ENCODE assay signal across 18 cellular contexts in the genomic region with DNA sequence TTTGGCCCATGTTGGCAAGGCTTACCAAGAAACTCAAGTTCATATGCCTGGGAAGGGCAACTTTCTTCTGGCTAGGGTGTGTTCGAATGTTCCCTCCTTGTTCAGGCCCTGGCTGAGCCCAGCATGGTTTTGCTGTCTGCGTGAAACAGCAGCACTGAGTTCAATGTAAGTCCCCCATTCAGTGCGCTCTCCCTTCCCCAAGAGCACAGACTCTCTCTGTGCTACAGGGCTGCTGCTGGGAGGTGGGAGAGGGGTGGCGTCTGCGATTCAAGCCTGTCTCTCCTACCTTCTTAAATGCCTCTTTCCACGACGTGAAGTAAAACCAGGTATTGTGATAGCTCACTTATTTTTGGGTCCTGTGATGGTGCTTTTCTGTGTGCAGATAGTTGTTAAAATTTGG.
"Had no signal": no experiment of that assay in that cellular context is flagged by ENCODE, and none has a peak within 500 bp of the region (broad histone marks: within the 10 kb centered on the region; RNA-seq: fewer than 3 reads in every experiment).

No MANE protein-coding gene starts in this region.

- H3K9me3 ChIP-seq: SK-N-SH had no signal

- DNase-seq: KBM-7, NCI-H1092, NCI-H1105 treated with DMSO at 0.1 percent for 48 hours, NCI-H1417 treated with DMSO at 0.1 percent for 48 hours, NCI-H146, NCI-H187, NCI-H2029, NCI-H226, NCI-H446, NCI-H510A, NCI-H524 treated with DMSO at 0.1 percent for 48 hours, NCI-H69, NCI-H774, SHP77, SK-N-SH, SW 1271, T-cell had no signal

- H3K4me2 ChIP-seq: SK-N-SH had no signal

- H3K4me3 Mint-ChIP-seq: T-cell had no signal

- H3K27me3 Mint-ChIP-seq: T-cell had no signal

- H3K36me3 Mint-ChIP-seq: T-cell had no signal

- H3K9me2 ChIP-seq: SK-N-SH had no signal

- H3K27ac Mint-ChIP-seq: T-cell had no signal

- H3K9ac ChIP-seq: SK-N-SH had no signal

- H3K4me1 Mint-ChIP-seq: T-cell had no signal

- H3K27ac ChIP-seq: RWPE1 had no signal
